Comparison of ENCODE assay signal across 8 cellular contexts in genomic region chr2:120735750-120736170, GRCh38. TPM values are rescaled to one million over a fixed set of nuclear protein-coding genes. Genes with fewer than 3 reads are reported as not detected.
DNase-seq lines count a peak whose midpoint lies in the region; TF ChIP-seq lines count a peak whose summit lies in the region.
"Had no signal": no experiment of that assay in that cellular context is flagged by ENCODE, and none has a peak within 500 bp of the region (broad histone marks: within the 10 kb centered on the region; RNA-seq: fewer than 3 reads in every experiment).

GLI2 (plus strand) TSS chr2:120735868; CDS start chr2:120797321, 61,453 bp downstream.

- peak within 1 kb of the TSS in 1 of 2 donors; percentile 3 for H3K9ac ChIP-seq in colonic mucosa (ENCODE audit: low read depth in 2 of 2, low read length in 2 of 2)

- DNase-seq in GM04504 (ENCODE audit: low read depth) (peak; percentile 68), HUDEP-2 (lab: John Stamatoyannopoulos, UW; ENCODE audit: unreplicated experiment in 76 of 76) (peak in 66 of 76 experiments; percentile 3 to 71 (median 43)), SIG-M5 (lab: John Stamatoyannopoulos, UW) (peak; percentile 37), colonic mucosa (peak; percentile 71), left kidney (ENCODE audit: low read depth, low spot score) (peak; percentile 95), immature natural killer cell (no peak)
- peak; percentile 31 to 36 for DNase-seq in stimulated activated CD4-positive, alpha-beta T cell treated with anti-CD3 and anti-CD28 coated beads, Interleukin-4, amount 100 ng/mL, for 48 hours (ENCODE audit: low read depth in 2 of 2)

- peaks cover 43% of the 10 kb centered on the region for H3K27me3 ChIP-seq in colonic mucosa

- H3K36me3 Mint-ChIP-seq in immature natural killer cell: no peaks in the 10 kb centered on the region

- peak; percentile 53 for TF ChIP-seq CTCF in colonic mucosa (IDR thresholded peaks at IDR 0.05)

- no peaks in the 10 kb centered on the region for H3K4me1 ChIP-seq in colonic mucosa

- no peaks in the 10 kb centered on the region for H3K4me1 Mint-ChIP-seq in immature natural killer cell
- H3K4me1 Mint-ChIP-seq: central memory CD8-positive, alpha-beta T cell had no signal

- no peaks in the 10 kb centered on the region for H3K36me3 ChIP-seq in colonic mucosa

- H3K4me3 ChIP-seq in colonic mucosa: peak within 1 kb of the TSS; percentile 40

- H3K9me3 Mint-ChIP-seq in immature natural killer cell: peaks cover 0 to 1% (median 0%) of the 10 kb centered on the region in 6 donors
- H3K9me3 Mint-ChIP-seq: central memory CD8-positive, alpha-beta T cell had no signal

- peaks cover 7 to 33% (median 13%) of the 10 kb centered on the region in 3 donors for H3K27me3 Mint-ChIP-seq in immature natural killer cell (ENCODE audit: low read depth in 3 of 3)

- intact Hi-C loops in colonic mucosa (cut with DNase I): loop anchor here (10.0 kb wide), 1 partner anchor 209 kb away; no protein-coding TSS in a partner anchor

- peak within 1 kb of the TSS; percentile 47 for H3K27ac ChIP-seq in colonic mucosa

- no peak within 1 kb of the TSS for H3K27ac Mint-ChIP-seq in immature natural killer cell

- no peaks in the 10 kb centered on the region for H3K9me3 ChIP-seq in colonic mucosa

- H3K4me3 Mint-ChIP-seq in immature natural killer cell: no peak within 1 kb of the TSS
- H3K4me3 Mint-ChIP-seq: central memory CD8-positive, alpha-beta T cell had no signal

RNA-seq across cellular contexts. Expression of gene GLI2, which starts in this region (rescaled TPM):
- total RNA-seq in colonic mucosa: 1 to 10 TPM; 1.3 to 2.0 TPM
- polyA plus RNA-seq in immature natural killer cell: not detected

Comparison
In these comparisons a context has a peak if more than half of its experiments do, and no peak if none do; other contexts are left out.
1. DNase-seq: peak in GM04504 (single experiment), HUDEP-2 (66 of 76), SIG-M5 (single experiment), colonic mucosa (single experiment), left kidney (single experiment) and stimulated activated CD4-positive, alpha-beta T cell treated with anti-CD3 and anti-CD28 coated beads, Interleukin-4, amount 100 ng/mL, for 48 hours (2 of 2); none in immature natural killer cell (0 of 3).